Comparison of ENCODE assay signal across 19 cellular contexts in genomic region chr20:19313342-19314069, GRCh38.
DNase-seq lines count a peak whose midpoint lies in the region; ATAC-seq, FAIRE-seq and TF ChIP-seq lines count a peak whose summit lies in the region.
"Had no signal": no experiment of that assay in that cellular context is flagged by ENCODE, and none has a peak within 500 bp of the region (broad histone marks: within the 10 kb centered on the region; RNA-seq: fewer than 3 reads in every experiment).

No MANE protein-coding gene starts in this region.

- H3K79me2 ChIP-seq in keratinocyte (ENCODE audit: control insufficient read depth, insufficient read depth, low read length) = no peaks in the 10 kb centered on the region
- H3K79me2 ChIP-seq in smooth muscle cell (ENCODE audit: low read depth) = no peaks in the 10 kb centered on the region

- H2AFZ ChIP-seq in keratinocyte (ENCODE audit: control insufficient read depth, low read length) (peak overlapping the region; percentile 14), smooth muscle cell (ENCODE audit: low read depth) (no peak overlapping the region)
- H2AFZ ChIP-seq: GM23248 had no signal

- H3K9ac ChIP-seq in keratinocyte (ENCODE audit: control insufficient read depth, extremely low read depth, insufficient read depth, low read length) (no peak overlapping the region), smooth muscle cell (ENCODE audit: low read depth) (no peak overlapping the region)
- H3K9ac ChIP-seq: BLaER1 treated with 17β-estradiol and CSF1 and Interleukin-3, amounts not matched to agents 10 nM and 100 nM; GM23248 had no signal

- H4K20me1 ChIP-seq in keratinocyte (ENCODE audit: control insufficient read depth, extremely low read depth, insufficient read depth, low read length) (no peaks in the 10 kb centered on the region), smooth muscle cell (ENCODE audit: low read depth) (no peaks in the 10 kb centered on the region)
- H4K20me1 ChIP-seq: BLaER1 treated with 17β-estradiol and CSF1 and Interleukin-3, amounts not matched to agents 10 nM and 100 nM had no signal

- DNase-seq in A673 (ENCODE audit: low spot score) (no peak), epithelial cell of esophagus (ENCODE audit: low read depth) (peak; percentile 61), keratinocyte (ENCODE audit: low read depth, low spot score) (no peak), smooth muscle cell (lab: John Stamatoyannopoulos, UW; ENCODE audit: unreplicated experiment) (no peak), DMS153 treated with DMSO at 0.1 percent for 48 hours (lab: John Stamatoyannopoulos, UW; ENCODE audit: unreplicated experiment) (no peak), SK-N-DZ (ENCODE audit: low spot score) (no peak)
- DNase-seq: 8988T; ACHN; Calu3; CD4-positive, alpha-beta T cell; DMS 273 treated with DMSO at 0.1 percent for 48 hours; DMS79; GM23248 had no signal

- no peak overlapping the region for H3K4me3 ChIP-seq in A673 (ENCODE audit: low read depth, low read length, poor library complexity, severe bottlenecking)
- no peak overlapping the region for H3K4me3 ChIP-seq in epithelial cell of esophagus (ENCODE audit: low read length)
- H3K4me3 ChIP-seq in keratinocyte (ENCODE audit: control insufficient read depth in 2 of 3, extremely low read depth in 1 of 3, insufficient read depth in 2 of 3, low read depth in 1 of 3, low read length in 3 of 3) = no peak overlapping the region
- H3K4me3 ChIP-seq in smooth muscle cell = no peak overlapping the region
- H3K4me3 ChIP-seq: BLaER1 treated with 17β-estradiol and CSF1 and Interleukin-3, amounts not matched to agents 10 nM and 100 nM; GM12878; GM23248 had no signal

- ATAC-seq in HG03571 (IDR thresholded peaks at IDR 0.05; ENCODE audit: unreplicated experiment) = no peak
- ATAC-seq: GM12878, HCT116 had no signal

- H3K9me1 ChIP-seq in keratinocyte (ENCODE audit: control insufficient read depth, extremely low read depth, insufficient read depth, low read length) = no peaks in the 10 kb centered on the region

- H3K36me3 ChIP-seq in A673 (ENCODE audit: insufficient read depth, low read length, poor library complexity, severe bottlenecking) (no peaks in the 10 kb centered on the region), keratinocyte (ENCODE audit: control insufficient read depth in 2 of 2, extremely low read depth in 1 of 2, insufficient read depth in 2 of 2, low read length in 2 of 2) (no peaks in the 10 kb centered on the region), smooth muscle cell (ENCODE audit: low read depth) (no peaks in the 10 kb centered on the region)
- H3K36me3 ChIP-seq: BLaER1 treated with 17β-estradiol and CSF1 and Interleukin-3, amounts not matched to agents 10 nM and 100 nM had no signal

- dilution Hi-C loops in keratinocyte (cut with MboI; ENCODE audit: extremely low pct_ligation_motif_present, low sequenced_read_pairs) = no loop called here

- no peak overlapping the region for H3K4me2 ChIP-seq in keratinocyte (ENCODE audit: control insufficient read depth, extremely low read depth, insufficient read depth, low read depth, low read length)
- no peak overlapping the region for H3K4me2 ChIP-seq in smooth muscle cell
- H3K4me2 ChIP-seq: BLaER1 treated with 17β-estradiol and CSF1 and Interleukin-3, amounts not matched to agents 10 nM and 100 nM had no signal

- WGBS in smooth muscle cell (ENCODE audit: low lambda C conversion rate) = 85% methylated on average over 6 of the region's 6 CpGs

- H3F3A ChIP-seq in smooth muscle cell (ENCODE audit: low read depth) = no peaks in the 10 kb centered on the region

- H3K27me3 ChIP-seq in A673 (replicated peaks; ENCODE audit: insufficient read depth, low read depth, low read length, poor library complexity) (no peaks in the 10 kb centered on the region), keratinocyte (ENCODE audit: control insufficient read depth, extremely low read depth, insufficient read depth, low read length) (no peaks in the 10 kb centered on the region), smooth muscle cell (ENCODE audit: low read depth) (no peaks in the 10 kb centered on the region)
- H3K27me3 ChIP-seq: BLaER1 treated with 17β-estradiol and CSF1 and Interleukin-3, amounts not matched to agents 10 nM and 100 nM had no signal

- no TSS peak for BruUV-seq in A673 (replicated peaks; lab: Mats Ljungman, UMichigan)

- CTCF ChIA-PET in A673 (lab: Charles Lee) = no interaction called here

- POLR2A ChIA-PET in A673 (lab: Charles Lee; ENCODE audit: low non-redundant PET) = no interaction called here

- H3K9me3 ChIP-seq in A673 (ENCODE audit: low read depth, low read length, poor library complexity, severe bottlenecking) = no peaks in the 10 kb centered on the region
- H3K9me3 ChIP-seq in keratinocyte (ENCODE audit: control insufficient read depth, low read depth, low read length) = no peaks in the 10 kb centered on the region
- no peaks in the 10 kb centered on the region for H3K9me3 ChIP-seq in smooth muscle cell (replicated peaks; ENCODE audit: low read depth)
- H3K9me3 ChIP-seq: BLaER1 treated with 17β-estradiol and CSF1 and Interleukin-3, amounts not matched to agents 10 nM and 100 nM had no signal

- TF ChIP-seq CTCF in A673 (conservative IDR thresholded peaks at IDR 0.05; ENCODE audit: low read depth, low read length) = no peak
- TF ChIP-seq CTCF in epithelial cell of esophagus (IDR thresholded peaks at IDR 0.05; ENCODE audit: insufficient read depth, low read depth, low read length, missing control alignments) = no peak
- no peak for TF ChIP-seq CTCF in keratinocyte (optimal IDR thresholded peaks at IDR 0.05 in 1 of 3, IDR thresholded peaks at IDR 0.05 in 1 of 3, conservative IDR thresholded peaks at IDR 0.05 in 1 of 3; ENCODE audit: extremely low read depth in 1 of 3, insufficient read depth in 2 of 3, low read length in 3 of 3)
- no peak for TF ChIP-seq CTCF in smooth muscle cell (IDR thresholded peaks at IDR 0.05; ENCODE audit: borderline replicate concordance, insufficient read depth, poor library complexity, severe bottlenecking)

- intact Hi-C loops in A673 (cut with micrococcal nuclease; ENCODE audit: unreplicated experiment) = no loop called here

- FAIRE-seq in keratinocyte (lab: Jason Lieb, UNC) = no peak
- FAIRE-seq: GM12878, GM18507, H54 had no signal

- H3K27ac ChIP-seq in A673 (ENCODE audit: low read depth, low read length, poor library complexity, severe bottlenecking) (peak overlapping the region; percentile 53), keratinocyte (ENCODE audit: control insufficient read depth, insufficient read depth, low read length) (no peak overlapping the region), smooth muscle cell (ENCODE audit: low read depth) (peak overlapping the region; percentile 51)
- H3K27ac ChIP-seq: BLaER1 treated with 17β-estradiol and CSF1 and Interleukin-3, amounts not matched to agents 10 nM and 100 nM; GM23248 had no signal

- peaks cover 54% of the 10 kb centered on the region for H3K4me1 ChIP-seq in A673 (ENCODE audit: insufficient read depth, low read length, poor library complexity, severe bottlenecking)
- peaks cover 28% of the 10 kb centered on the region for H3K4me1 ChIP-seq in keratinocyte (ENCODE audit: control insufficient read depth, extremely low read depth, insufficient read depth, low read length)
- H3K4me1 ChIP-seq in smooth muscle cell (ENCODE audit: low read depth) = no peaks in the 10 kb centered on the region
